16 cellular contexts compared by ENCODE assay signal in the genomic region with DNA sequence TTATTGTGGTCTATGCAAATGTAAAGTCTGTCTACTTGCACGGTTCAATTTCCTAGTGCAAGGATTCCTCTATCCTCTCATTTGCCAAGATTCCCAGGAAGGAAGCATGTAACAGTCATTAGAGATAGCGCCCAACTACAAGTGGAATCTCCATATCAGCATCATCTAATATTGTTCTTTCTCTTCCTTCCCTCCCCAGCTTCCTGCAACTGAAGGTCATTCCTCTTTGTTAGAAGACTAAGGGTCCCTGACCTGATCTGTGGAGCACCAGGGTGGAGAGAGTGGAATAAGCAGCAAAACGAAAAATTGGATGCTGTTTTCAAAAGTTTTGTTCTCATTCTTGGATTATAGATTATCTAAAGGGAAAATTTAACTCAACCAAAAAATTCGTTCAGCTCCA.
"Had no signal": no experiment of that assay in that cellular context is flagged by ENCODE, and none has a peak within 500 bp of the region (broad histone marks: within the 10 kb centered on the region; RNA-seq: fewer than 3 reads in every experiment).

No MANE protein-coding gene starts in this region.

- H3K27me3 ChIP-seq: Peyer's patch, SJSA1 had no signal

- ATAC-seq: PC-3, Right ventricle myocardium inferior had no signal

- H3K4me1 ChIP-seq: Peyer's patch had no signal

- H3K27ac ChIP-seq: Peyer's patch, SJSA1, SK-N-MC had no signal

- H3K9me3 ChIP-seq: Peyer's patch, SJSA1 had no signal

- H3K36me3 ChIP-seq: Peyer's patch, SJSA1 had no signal

- H3K4me3 ChIP-seq: Peyer's patch, SJSA1, SK-N-MC had no signal

- DNase-seq: KBM-7, MV-4-11, NCI-H1048, NCI-H1105, NCI-H1417, NCI-H1436 treated with DMSO at 0.1 percent for 48 hours, NCI-H187 treated with DMSO at 0.1 percent for 48 hours, NCI-H2029 treated with DMSO at 0.1 percent for 48 hours, NCI-H2227 treated with DMSO at 0.1 percent for 48 hours, NCI-H774, PC-3, Peyer's patch, SHP77 treated with DMSO at 0.1 percent for 48 hours had no signal
